23 cellular contexts compared by ENCODE assay signal in genomic region chr2:122652670-122653069, GRCh38.
DNase-seq lines count a peak whose midpoint lies in the region; ATAC-seq and TF ChIP-seq lines count a peak whose summit lies in the region.
"Had no signal": no experiment of that assay in that cellular context is flagged by ENCODE, and none has a peak within 500 bp of the region (broad histone marks: within the 10 kb centered on the region; RNA-seq: fewer than 3 reads in every experiment).

No MANE protein-coding gene starts in this region.

- CTCF ChIA-PET in PC-9 (lab: Charles Lee): no interaction called here

- BruUV-seq in PC-9 (replicated peaks; lab: Mats Ljungman, UMichigan): no TSS peak

- H3K79me2 ChIP-seq in PC-9 (ENCODE audit: low read depth): no peaks in the 10 kb centered on the region

- H3K4me3 ChIP-seq in AG10803 (ENCODE audit: low read length) (no peak overlapping the region), PC-9 (no peak overlapping the region), fibroblast of pulmonary artery (replicated peaks; ENCODE audit: low read depth, low read length) (no peak overlapping the region)
- H3K4me3 ChIP-seq: BLaER1 treated with 17β-estradiol and CSF1 and Interleukin-3, amounts not matched to agents 10 nM and 100 nM; Peyer's patch had no signal

- POLR2A ChIA-PET in PC-9 (lab: Charles Lee; ENCODE audit: unreplicated experiment): no interaction called here

- TF ChIP-seq CTCF in AG10803 (conservative IDR thresholded peaks at IDR 0.05; ENCODE audit: low read length) (no peak), PC-9 (conservative IDR thresholded peaks at IDR 0.05) (no peak), fibroblast of pulmonary artery (IDR thresholded peaks at IDR 0.05; ENCODE audit: low read length, missing control alignments) (no peak)

- intact Hi-C loops in PC-9 (cut with micrococcal nuclease; ENCODE audit: unreplicated experiment): no loop called here

- H2AFZ ChIP-seq in PC-9: 0 out of 2 replicates have a peak overlapping the region, but pooled peaks have one; percentile 46

- no peak overlapping the region for H3K4me2 ChIP-seq in PC-9
- H3K4me2 ChIP-seq: BLaER1 treated with 17β-estradiol and CSF1 and Interleukin-3, amounts not matched to agents 10 nM and 100 nM; KMS-11 had no signal

- no peaks in the 10 kb centered on the region for H3F3A ChIP-seq in PC-9 (ENCODE audit: insufficient read depth, low read depth)

- no peaks in the 10 kb centered on the region for H3K9me3 ChIP-seq in PC-9 (ENCODE audit: insufficient read depth, low read depth)
- H3K9me3 ChIP-seq: BLaER1 treated with 17β-estradiol and CSF1 and Interleukin-3, amounts not matched to agents 10 nM and 100 nM; Peyer's patch had no signal

- H4K20me1 ChIP-seq in PC-9 (ENCODE audit: insufficient read depth): no peaks in the 10 kb centered on the region
- H4K20me1 ChIP-seq: BLaER1 treated with 17β-estradiol and CSF1 and Interleukin-3, amounts not matched to agents 10 nM and 100 nM had no signal

- no peaks in the 10 kb centered on the region for H3K4me1 ChIP-seq in PC-9 (replicated peaks; ENCODE audit: insufficient read depth)
- H3K4me1 ChIP-seq: BLaER1 treated with 17β-estradiol and CSF1 and Interleukin-3, amounts not matched to agents 10 nM and 100 nM; Peyer's patch had no signal

- no peaks in the 10 kb centered on the region for H3K9me2 ChIP-seq in PC-9 (ENCODE audit: insufficient read depth)

- no peaks in the 10 kb centered on the region for H3K27me3 ChIP-seq in PC-9 (ENCODE audit: insufficient read depth, low read depth)
- H3K27me3 ChIP-seq: BLaER1 treated with 17β-estradiol and CSF1 and Interleukin-3, amounts not matched to agents 10 nM and 100 nM; Peyer's patch had no signal

- ATAC-seq in HG02884 (IDR thresholded peaks at IDR 0.05; ENCODE audit: unreplicated experiment): no peak

- H3K27ac ChIP-seq in PC-9: no peak overlapping the region
- H3K27ac ChIP-seq: BLaER1 treated with 17β-estradiol and CSF1 and Interleukin-3, amounts not matched to agents 10 nM and 100 nM; KMS-11; Peyer's patch had no signal

- H3K36me3 ChIP-seq in PC-9 (ENCODE audit: low read depth): no peaks in the 10 kb centered on the region
- H3K36me3 ChIP-seq: BLaER1 treated with 17β-estradiol and CSF1 and Interleukin-3, amounts not matched to agents 10 nM and 100 nM; Peyer's patch had no signal

- DNase-seq in NCI-H748 (lab: John Stamatoyannopoulos, UW; ENCODE audit: unreplicated experiment) (peak; percentile 63), NCI-H748 treated with DMSO at 0.1 percent for 48 hours (lab: John Stamatoyannopoulos, UW) (no peak), AG10803 (ENCODE audit: low read depth) (peak; percentile 9), PC-9 (no peak), fibroblast of pulmonary artery (ENCODE audit: low read depth) (peak; percentile 13), NCI-H82 treated with DMSO at 0.1 percent for 48 hours (lab: John Stamatoyannopoulos, UW; ENCODE audit: unreplicated experiment) (no peak), Kasumi-1 (lab: John Stamatoyannopoulos, UW) (no peak)
- DNase-seq: 8988T; AML-193; CD4-positive, alpha-beta T cell; HCEC 1CT; NCI-H1105; NCI-H1436 treated with DMSO at 0.1 percent for 48 hours; NCI-H187 treated with DMSO at 0.1 percent for 48 hours; NCI-H2107; NCI-H526; NK-92 treated with Interleukin-12 subunit alpha and Interleukin-12 subunit beta, amount 100 ng/mL, for 24 hours; Peyer's patch; SHP77 treated with DMSO at 0.1 percent for 48 hours; T-helper 1 cell had no signal

Comparison
In these comparisons a context has a peak if more than half of its experiments do, and no peak if none do; other contexts are left out.
1. DNase-seq: peak in NCI-H748 (single experiment), AG10803 (single experiment) and fibroblast of pulmonary artery (single experiment); none in NCI-H748 treated with DMSO at 0.1 percent for 48 hours (single experiment), PC-9 (0 of 2), NCI-H82 treated with DMSO at 0.1 percent for 48 hours (single experiment) and Kasumi-1 (0 of 2).